Comparison of ENCODE assay signal across 1 cellular context in genomic region chr22:22112533-22113294, GRCh38.
TF ChIP-seq lines count a peak whose summit lies in the region.

No MANE protein-coding gene starts in this region.

TF ChIP-seq in K562, 482 proteins besides CTCF, POLR2A, EP300 and RAD21 (continues in another document):
- TF ChIP-seq, protein P1, sequence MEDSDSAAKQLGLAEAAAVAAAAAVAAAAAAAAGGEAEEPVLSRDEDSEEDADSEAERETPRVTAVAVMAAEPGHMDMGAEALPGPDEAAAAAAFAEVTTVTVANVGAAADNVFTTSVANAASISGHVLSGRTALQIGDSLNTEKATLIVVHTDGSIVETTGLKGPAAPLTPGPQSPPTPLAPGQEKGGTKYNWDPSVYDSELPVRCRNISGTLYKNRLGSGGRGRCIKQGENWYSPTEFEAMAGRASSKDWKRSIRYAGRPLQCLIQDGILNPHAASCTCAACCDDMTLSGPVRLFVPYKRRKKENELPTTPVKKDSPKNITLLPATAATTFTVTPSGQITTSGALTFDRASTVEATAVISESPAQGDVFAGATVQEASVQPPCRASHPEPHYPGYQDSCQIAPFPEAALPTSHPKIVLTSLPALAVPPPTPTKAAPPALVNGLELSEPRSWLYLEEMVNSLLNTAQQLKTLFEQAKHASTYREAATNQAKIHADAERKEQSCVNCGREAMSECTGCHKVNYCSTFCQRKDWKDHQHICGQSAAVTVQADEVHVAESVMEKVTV (CRISPR knock-in tag; IDR thresholded peaks at IDR 0.05), result no peak
- no peak for TF ChIP-seq PCBP2 (IDR thresholded peaks at IDR 0.05; ENCODE audit: low read depth, low read length, poor library complexity, severe bottlenecking)
- TF ChIP-seq SP1 (CRISPR knock-in tag; IDR thresholded peaks at IDR 0.05), result no peak
- no peak for TF ChIP-seq SAFB (IDR thresholded peaks at IDR 0.05; ENCODE audit: borderline replicate concordance, low read depth, low read length)
- peak; percentile 85; the same call in 1 of the 2 replicates for TF ChIP-seq PRMT5 (CRISPR knock-in tag; IDR thresholded peaks at IDR 0.05)
- TF ChIP-seq ZNF41 (CRISPR knock-in tag; conservative IDR thresholded peaks at IDR 0.05), result 0 out of 2 replicates have a peak, but pooled peaks have one; percentile 12
- peak; percentile 80 for TF ChIP-seq STAT6 (CRISPR knock-in tag; IDR thresholded peaks at IDR 0.05)
- TF ChIP-seq, protein P2, sequence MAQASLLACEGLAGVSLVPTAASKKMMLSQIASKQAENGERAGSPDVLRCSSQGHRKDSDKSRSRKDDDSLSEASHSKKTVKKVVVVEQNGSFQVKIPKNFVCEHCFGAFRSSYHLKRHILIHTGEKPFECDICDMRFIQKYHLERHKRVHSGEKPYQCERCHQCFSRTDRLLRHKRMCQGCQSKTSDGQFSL (CRISPR knock-in tag; IDR thresholded peaks at IDR 0.05), result peak; percentile 77; the same call in 1 of the 2 replicates
- TF ChIP-seq, protein P2 (tag; IDR thresholded peaks at IDR 0.05), result no peak
- no peak for TF ChIP-seq MEF2A (IDR thresholded peaks at IDR 0.05; ENCODE audit: control insufficient read depth, low read depth, low read length)
- no peak for TF ChIP-seq KAT8 (IDR thresholded peaks at IDR 0.05; ENCODE audit: low read depth)
- no peak for TF ChIP-seq HES1 (IDR thresholded peaks at IDR 0.05; ENCODE audit: low read depth)
- TF ChIP-seq, protein P3, sequence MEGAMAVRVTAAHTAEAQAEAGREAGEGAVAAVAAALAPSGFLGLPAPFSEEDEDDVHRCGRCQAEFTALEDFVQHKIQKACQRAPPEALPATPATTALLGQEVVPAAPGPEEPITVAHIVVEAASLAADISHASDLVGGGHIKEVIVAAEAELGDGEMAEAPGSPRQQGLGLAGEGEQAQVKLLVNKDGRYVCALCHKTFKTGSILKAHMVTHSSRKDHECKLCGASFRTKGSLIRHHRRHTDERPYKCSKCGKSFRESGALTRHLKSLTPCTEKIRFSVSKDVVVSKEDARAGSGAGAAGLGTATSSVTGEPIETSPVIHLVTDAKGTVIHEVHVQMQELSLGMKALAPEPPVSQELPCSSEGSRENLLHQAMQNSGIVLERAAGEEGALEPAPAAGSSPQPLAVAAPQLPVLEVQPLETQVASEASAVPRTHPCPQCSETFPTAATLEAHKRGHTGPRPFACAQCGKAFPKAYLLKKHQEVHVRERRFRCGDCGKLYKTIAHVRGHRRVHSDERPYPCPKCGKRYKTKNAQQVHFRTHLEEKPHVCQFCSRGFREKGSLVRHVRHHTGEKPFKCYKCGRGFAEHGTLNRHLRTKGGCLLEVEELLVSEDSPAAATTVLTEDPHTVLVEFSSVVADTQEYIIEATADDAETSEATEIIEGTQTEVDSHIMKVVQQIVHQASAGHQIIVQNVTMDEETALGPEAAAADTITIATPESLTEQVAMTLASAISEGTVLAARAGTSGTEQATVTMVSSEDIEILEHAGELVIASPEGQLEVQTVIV (CRISPR knock-in tag; IDR thresholded peaks at IDR 0.05; ENCODE audit: borderline replicate concordance), result no peak
- TF ChIP-seq FOXA3 (CRISPR knock-in tag; conservative IDR thresholded peaks at IDR 0.05 in 1 of 2, IDR thresholded peaks at IDR 0.05 in 1 of 2), result no peak
- TF ChIP-seq, protein P4, sequence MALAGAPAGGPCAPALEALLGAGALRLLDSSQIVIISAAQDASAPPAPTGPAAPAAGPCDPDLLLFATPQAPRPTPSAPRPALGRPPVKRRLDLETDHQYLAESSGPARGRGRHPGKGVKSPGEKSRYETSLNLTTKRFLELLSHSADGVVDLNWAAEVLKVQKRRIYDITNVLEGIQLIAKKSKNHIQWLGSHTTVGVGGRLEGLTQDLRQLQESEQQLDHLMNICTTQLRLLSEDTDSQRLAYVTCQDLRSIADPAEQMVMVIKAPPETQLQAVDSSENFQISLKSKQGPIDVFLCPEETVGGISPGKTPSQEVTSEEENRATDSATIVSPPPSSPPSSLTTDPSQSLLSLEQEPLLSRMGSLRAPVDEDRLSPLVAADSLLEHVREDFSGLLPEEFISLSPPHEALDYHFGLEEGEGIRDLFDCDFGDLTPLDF (CRISPR knock-in tag; IDR thresholded peaks at IDR 0.05), result 0 out of 2 replicates have a peak, but pooled peaks have one; percentile 25
- no peak for TF ChIP-seq NFXL1 (CRISPR knock-in tag; IDR thresholded peaks at IDR 0.05)
- TF ChIP-seq ZNF696 (CRISPR knock-in tag; conservative IDR thresholded peaks at IDR 0.05), result peak; percentile 67; the same call in 1 of the 2 replicates
- TF ChIP-seq ZNF224 (CRISPR knock-in tag; IDR thresholded peaks at IDR 0.05), result no peak
- no peak for TF ChIP-seq FOXA1 (IDR thresholded peaks at IDR 0.05; ENCODE audit: borderline replicate concordance)
- peak; percentile 44; the same call in 1 of the 2 replicates for TF ChIP-seq CEBPG (CRISPR knock-in tag; IDR thresholded peaks at IDR 0.05)
- TF ChIP-seq CEBPG (tag; conservative IDR thresholded peaks at IDR 0.05 in 1 of 2, IDR thresholded peaks at IDR 0.05 in 1 of 2), result no peak
- TF ChIP-seq TFAP4 (CRISPR knock-in tag; IDR thresholded peaks at IDR 0.05; ENCODE audit: borderline replicate concordance), result peak; percentile 15; the same call in 1 of the 2 replicates
- TF ChIP-seq ZNF780A (CRISPR knock-in tag; IDR thresholded peaks at IDR 0.05), result no peak
- TF ChIP-seq ZNF778 (CRISPR knock-in tag; IDR thresholded peaks at IDR 0.05), result 0 out of 2 replicates have a peak, but pooled peaks have one; percentile 8
- TF ChIP-seq, protein P5, sequence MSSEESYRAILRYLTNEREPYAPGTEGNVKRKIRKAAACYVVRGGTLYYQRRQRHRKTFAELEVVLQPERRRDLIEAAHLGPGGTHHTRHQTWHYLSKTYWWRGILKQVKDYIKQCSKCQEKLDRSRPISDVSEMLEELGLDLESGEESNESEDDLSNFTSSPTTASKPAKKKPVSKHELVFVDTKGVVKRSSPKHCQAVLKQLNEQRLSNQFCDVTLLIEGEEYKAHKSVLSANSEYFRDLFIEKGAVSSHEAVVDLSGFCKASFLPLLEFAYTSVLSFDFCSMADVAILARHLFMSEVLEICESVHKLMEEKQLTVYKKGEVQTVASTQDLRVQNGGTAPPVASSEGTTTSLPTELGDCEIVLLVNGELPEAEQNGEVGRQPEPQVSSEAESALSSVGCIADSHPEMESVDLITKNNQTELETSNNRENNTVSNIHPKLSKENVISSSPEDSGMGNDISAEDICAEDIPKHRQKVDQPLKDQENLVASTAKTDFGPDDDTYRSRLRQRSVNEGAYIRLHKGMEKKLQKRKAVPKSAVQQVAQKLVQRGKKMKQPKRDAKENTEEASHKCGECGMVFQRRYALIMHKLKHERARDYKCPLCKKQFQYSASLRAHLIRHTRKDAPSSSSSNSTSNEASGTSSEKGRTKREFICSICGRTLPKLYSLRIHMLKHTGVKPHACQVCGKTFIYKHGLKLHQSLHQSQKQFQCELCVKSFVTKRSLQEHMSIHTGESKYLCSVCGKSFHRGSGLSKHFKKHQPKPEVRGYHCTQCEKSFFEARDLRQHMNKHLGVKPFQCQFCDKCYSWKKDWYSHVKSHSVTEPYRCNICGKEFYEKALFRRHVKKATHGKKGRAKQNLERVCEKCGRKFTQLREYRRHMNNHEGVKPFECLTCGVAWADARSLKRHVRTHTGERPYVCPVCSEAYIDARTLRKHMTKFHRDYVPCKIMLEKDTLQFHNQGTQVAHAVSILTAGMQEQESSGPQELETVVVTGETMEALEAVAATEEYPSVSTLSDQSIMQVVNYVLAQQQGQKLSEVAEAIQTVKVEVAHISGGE (CRISPR knock-in tag; IDR thresholded peaks at IDR 0.05), result peak in 1 of 3 experiments; percentile 18; a peak in 1 of 6 replicates
- no peak for TF ChIP-seq ATF1 (CRISPR knock-in tag; IDR thresholded peaks at IDR 0.05)
- TF ChIP-seq ATF1 (tag; IDR thresholded peaks at IDR 0.05), result no peak
- no peak for TF ChIP-seq ARID2 (IDR thresholded peaks at IDR 0.05)
- TF ChIP-seq MAFK (IDR thresholded peaks at IDR 0.05; ENCODE audit: low read length), result no peak
- TF ChIP-seq HIVEP1 (CRISPR knock-in tag; IDR thresholded peaks at IDR 0.05), result 0 out of 2 replicates have a peak, but pooled peaks have one; percentile 44
- no peak for TF ChIP-seq MTF1 (CRISPR knock-in tag; IDR thresholded peaks at IDR 0.05; ENCODE audit: borderline replicate concordance)
- TF ChIP-seq, protein P6, sequence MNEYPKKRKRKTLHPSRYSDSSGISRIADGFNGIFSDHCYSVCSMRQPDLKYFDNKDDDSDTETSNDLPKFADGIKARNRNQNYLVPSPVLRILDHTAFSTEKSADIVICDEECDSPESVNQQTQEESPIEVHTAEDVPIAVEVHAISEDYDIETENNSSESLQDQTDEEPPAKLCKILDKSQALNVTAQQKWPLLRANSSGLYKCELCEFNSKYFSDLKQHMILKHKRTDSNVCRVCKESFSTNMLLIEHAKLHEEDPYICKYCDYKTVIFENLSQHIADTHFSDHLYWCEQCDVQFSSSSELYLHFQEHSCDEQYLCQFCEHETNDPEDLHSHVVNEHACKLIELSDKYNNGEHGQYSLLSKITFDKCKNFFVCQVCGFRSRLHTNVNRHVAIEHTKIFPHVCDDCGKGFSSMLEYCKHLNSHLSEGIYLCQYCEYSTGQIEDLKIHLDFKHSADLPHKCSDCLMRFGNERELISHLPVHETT (CRISPR knock-in tag; conservative IDR thresholded peaks at IDR 0.05 in 1 of 2, IDR thresholded peaks at IDR 0.05 in 1 of 2), result peak in 1 of 2 experiments; percentile 91; a peak in 1 of 4 replicates
- TF ChIP-seq ELK3 (CRISPR knock-in tag; IDR thresholded peaks at IDR 0.05), result no peak
- TF ChIP-seq MTA2 (IDR thresholded peaks at IDR 0.05; ENCODE audit: low read depth), result no peak
- TF ChIP-seq, protein P7, sequence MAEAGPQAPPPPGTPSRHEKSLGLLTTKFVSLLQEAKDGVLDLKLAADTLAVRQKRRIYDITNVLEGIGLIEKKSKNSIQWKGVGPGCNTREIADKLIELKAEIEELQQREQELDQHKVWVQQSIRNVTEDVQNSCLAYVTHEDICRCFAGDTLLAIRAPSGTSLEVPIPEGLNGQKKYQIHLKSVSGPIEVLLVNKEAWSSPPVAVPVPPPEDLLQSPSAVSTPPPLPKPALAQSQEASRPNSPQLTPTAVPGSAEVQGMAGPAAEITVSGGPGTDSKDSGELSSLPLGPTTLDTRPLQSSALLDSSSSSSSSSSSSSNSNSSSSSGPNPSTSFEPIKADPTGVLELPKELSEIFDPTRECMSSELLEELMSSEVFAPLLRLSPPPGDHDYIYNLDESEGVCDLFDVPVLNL (CRISPR knock-in tag; IDR thresholded peaks at IDR 0.05; ENCODE audit: low read depth), result 0 out of 2 replicates have a peak, but pooled peaks have one; percentile 32
- TF ChIP-seq ZNF511 (CRISPR knock-in tag; IDR thresholded peaks at IDR 0.05), result peak; percentile 78; the same call in 1 of the 2 replicates
- TF ChIP-seq DACH1 (IDR thresholded peaks at IDR 0.05; ENCODE audit: partially characterized antibody), result no peak
- TF ChIP-seq CXXC5 (CRISPR knock-in tag; IDR thresholded peaks at IDR 0.05), result 0 out of 2 replicates have a peak, but pooled peaks have one; percentile 13
- TF ChIP-seq ZNF280B (CRISPR knock-in tag; IDR thresholded peaks at IDR 0.05), result no peak
